In the genomic region with DNA sequence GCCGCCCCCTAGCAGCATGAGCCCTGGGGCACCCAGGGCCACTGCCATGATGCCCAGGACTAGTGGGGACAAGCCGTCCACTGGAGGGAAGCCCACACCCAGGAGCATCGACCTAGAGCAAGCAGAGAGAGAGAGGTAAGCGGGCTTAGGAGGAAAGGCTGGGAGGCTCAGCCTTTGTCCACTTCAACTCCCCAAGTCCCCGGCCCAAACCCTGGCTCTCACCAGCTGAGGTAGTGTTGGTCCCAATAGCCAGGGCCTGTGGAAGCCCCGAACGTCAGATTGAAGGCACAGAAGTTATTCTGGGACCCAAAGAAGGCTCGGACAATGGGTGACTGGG, we compare ENCODE assay signal across 33 cellular contexts. TPM values are rescaled to one million over a fixed set of nuclear protein-coding genes. Genes with fewer than 3 reads are reported as not detected.
DNase-seq lines count a peak whose midpoint lies in the region; ATAC-seq and TF ChIP-seq lines count a peak whose summit lies in the region.
"Had no signal": no experiment of that assay in that cellular context is flagged by ENCODE, and none has a peak within 500 bp of the region (broad histone marks: within the 10 kb centered on the region; RNA-seq: fewer than 3 reads in every experiment).

No MANE protein-coding gene starts in this region.

- no peaks in the 10 kb centered on the region for H3K79me2 ChIP-seq in mammary epithelial cell (ENCODE audit: insufficient read depth, low read length)

- ATAC-seq in psoas muscle = no peak
- ATAC-seq: GM12878, heart right ventricle, pancreas, PC-3, Right ventricle myocardium inferior, T-helper 17 cell had no signal

- POLR2A ChIA-PET in MCF 10A (lab: Yijun Ruan, JAX) = interaction anchor here (1.4 to 13.5 kb wide), 2 partner anchors 9 to 10 kb away, joined by 4 to 210 read pairs; partner anchors contain the start of genes SMG5 and TMEM79

- peaks cover 16% of the 10 kb centered on the region for H3K4me1 ChIP-seq in mammary epithelial cell (ENCODE audit: insufficient read depth, low read length)
- peaks cover 44% of the 10 kb centered on the region for H3K4me1 ChIP-seq in vagina
- H3K4me1 ChIP-seq in psoas muscle = no peaks in the 10 kb centered on the region
- H3K4me1 ChIP-seq: BE2C had no signal

- no peaks in the 10 kb centered on the region for H3K27me3 ChIP-seq in mammary epithelial cell (ENCODE audit: insufficient read depth, low read length)
- H3K27me3 ChIP-seq in vagina = no peaks in the 10 kb centered on the region
- H3K27me3 ChIP-seq in psoas muscle (ENCODE audit: insufficient read depth in 3 of 3, low read length in 2 of 3) = no peaks in the 10 kb centered on the region
- H3K27me3 ChIP-seq: adrenal gland, BE2C, heart right ventricle, pancreas, right atrium auricular region had no signal

- H3K4me3 Mint-ChIP-seq in MCF 10A (ENCODE audit: unreplicated experiment) = no peak overlapping the region
- no peak overlapping the region for H3K4me3 Mint-ChIP-seq in chondrocyte (ENCODE audit: unreplicated experiment)
- no peak overlapping the region for H3K4me3 Mint-ChIP-seq in nephron progenitor cell
- H3K4me3 Mint-ChIP-seq: activated CD4-positive, alpha-beta memory T cell treated with anti-CD3 and anti-CD28 coated beads, Interleukin-2, amount 10 ng/mL, durations not matched to agents 7 days and 5 days; stimulated activated naive CD8-positive, alpha-beta T cell treated with anti-CD3 and anti-CD28 coated beads, Interleukin-15, Interleukin-2, amounts not matched to agents 100 ng/mL and 50 ng/mL, for 24 hours; T-helper 17 cell had no signal

- no peak overlapping the region for H3K9ac ChIP-seq in mammary epithelial cell (ENCODE audit: insufficient read depth, low read length)
- H3K9ac ChIP-seq: SK-N-SH had no signal

- no TSS peak for BruUV-seq in MCF 10A (replicated peaks; lab: Mats Ljungman, UMichigan)
- BruUV-seq in mammary epithelial cell (replicated peaks; lab: Mats Ljungman, UMichigan) = no TSS peak

- H3K36me3 Mint-ChIP-seq in MCF 10A (ENCODE audit: insufficient read depth, unreplicated experiment) (peaks cover 30% of the 10 kb centered on the region), chondrocyte (ENCODE audit: low read depth) (peaks cover 4% of the 10 kb centered on the region), nephron progenitor cell (ENCODE audit: low read depth) (peaks cover 15% of the 10 kb centered on the region)

- TF ChIP-seq CTCF in MCF 10A (IDR thresholded peaks at IDR 0.05; ENCODE audit: unreplicated experiment) (no peak), mammary epithelial cell (conservative IDR thresholded peaks at IDR 0.05 in 1 of 2, IDR thresholded peaks at IDR 0.05 in 1 of 2; ENCODE audit: extremely low read depth in 1 of 2, insufficient read depth in 1 of 2, low read depth in 1 of 2, low read length in 2 of 2) (no peak), chondrocyte (IDR thresholded peaks at IDR 0.05) (no peak), nephron progenitor cell (IDR thresholded peaks at IDR 0.05) (no peak), vagina (IDR thresholded peaks at IDR 0.05) (no peak), psoas muscle (IDR thresholded peaks at IDR 0.05) (no peak)

- intact Hi-C loops in MCF 10A (cut with micrococcal nuclease) = no loop called here
- intact Hi-C loops in mammary epithelial cell (cut with micrococcal nuclease) = no loop called here
- intact Hi-C loops in vagina (cut with DNase I) = no loop called here
- intact Hi-C loops in psoas muscle (cut with DNase I) = no loop called here

- DNase-seq in MCF 10A (ENCODE audit: unreplicated experiment) (no peak), mammary epithelial cell (no peak), chondrocyte (ENCODE audit: low spot score) (no peak), nephron progenitor cell (no peak), vagina (ENCODE audit: extremely low spot score in 2 of 2) (no peak), psoas muscle (no peak), NCI-H2196 (lab: John Stamatoyannopoulos, UW; ENCODE audit: unreplicated experiment) (no peak), hypothalamus (lab: John Stamatoyannopoulos, UW) (no peak)
- DNase-seq: activated CD4-positive, alpha-beta memory T cell treated with anti-CD3 and anti-CD28 coated beads, Interleukin-2, amount 10 ng/mL, durations not matched to agents 7 days and 5 days; activated gamma-delta T cell; adrenal gland; BE2C; central memory CD4-positive, alpha-beta T cell; heart right ventricle; Karpas-422; midbrain; naive B cell; NCI-H1436; NCI-H2081; NCI-H226; NCI-H526 treated with DMSO at 0.1 percent for 48 hours; NK-92 treated with Interleukin-12 subunit alpha and Interleukin-12 subunit beta, amount 100 ng/mL, for 24 hours; pancreas; PC-3; SK-N-SH; T-helper 17 cell had no signal

- H3K36me3 ChIP-seq in mammary epithelial cell (ENCODE audit: insufficient read depth, low read length) = peaks cover 4% of the 10 kb centered on the region
- H3K36me3 ChIP-seq in vagina = peaks cover 0 to 7% of the 10 kb centered on the region in 2 donors
- H3K36me3 ChIP-seq in psoas muscle (ENCODE audit: insufficient read depth in 1 of 2, low read depth in 1 of 2) = peaks cover 0 to 30% of the 10 kb centered on the region in 2 donors
- H3K36me3 ChIP-seq: pancreas, right atrium auricular region had no signal

- H3K9me3 Mint-ChIP-seq in MCF 10A (ENCODE audit: unreplicated experiment) = no peaks in the 10 kb centered on the region
- no peaks in the 10 kb centered on the region for H3K9me3 Mint-ChIP-seq in chondrocyte (ENCODE audit: low read depth)
- no peaks in the 10 kb centered on the region for H3K9me3 Mint-ChIP-seq in nephron progenitor cell
- H3K9me3 Mint-ChIP-seq: activated CD4-positive, alpha-beta memory T cell treated with anti-CD3 and anti-CD28 coated beads, Interleukin-2, amount 10 ng/mL, durations not matched to agents 7 days and 5 days; naive B cell; stimulated activated naive CD8-positive, alpha-beta T cell treated with anti-CD3 and anti-CD28 coated beads, Interleukin-15, Interleukin-2, amounts not matched to agents 100 ng/mL and 50 ng/mL, for 24 hours had no signal

- no peaks in the 10 kb centered on the region for H4K20me1 ChIP-seq in mammary epithelial cell (ENCODE audit: insufficient read depth, low read length)

- no peak overlapping the region for H3K4me2 ChIP-seq in mammary epithelial cell (ENCODE audit: insufficient read depth, low read depth, low read length)
- H3K4me2 ChIP-seq: SK-N-SH, smooth muscle cell had no signal

- CTCF ChIA-PET in MCF 10A (lab: Yijun Ruan, JAX) (no interaction called here), mammary epithelial cell (lab: Charles Lee; ENCODE audit: low non-redundant PET) (no interaction called here)

- H2AFZ ChIP-seq in mammary epithelial cell (ENCODE audit: low read depth, low read length) = no peak overlapping the region

- H3K27ac Mint-ChIP-seq in MCF 10A (ENCODE audit: low read depth, unreplicated experiment) (peak overlapping the region; percentile 46), chondrocyte (ENCODE audit: unreplicated experiment) (peak overlapping the region; percentile 74), nephron progenitor cell (peak overlapping the region; percentile 95)
- H3K27ac Mint-ChIP-seq: activated CD4-positive, alpha-beta memory T cell treated with anti-CD3 and anti-CD28 coated beads, Interleukin-2, amount 10 ng/mL, durations not matched to agents 7 days and 5 days; stimulated activated naive CD8-positive, alpha-beta T cell treated with anti-CD3 and anti-CD28 coated beads, Interleukin-15, Interleukin-2, amounts not matched to agents 100 ng/mL and 50 ng/mL, for 24 hours; T-helper 17 cell had no signal

- H3K9me3 ChIP-seq in mammary epithelial cell (replicated peaks; ENCODE audit: insufficient read depth, low read length) (no peaks in the 10 kb centered on the region), vagina (no peaks in the 10 kb centered on the region), psoas muscle (no peaks in the 10 kb centered on the region)
- H3K9me3 ChIP-seq: adrenal gland, BE2C, heart right ventricle, pancreas, right atrium auricular region, SK-N-SH had no signal

- no peaks in the 10 kb centered on the region for H3K27me3 Mint-ChIP-seq in MCF 10A (ENCODE audit: insufficient read depth, unreplicated experiment)
- no peaks in the 10 kb centered on the region for H3K27me3 Mint-ChIP-seq in chondrocyte (ENCODE audit: low read depth)
- H3K27me3 Mint-ChIP-seq in nephron progenitor cell (ENCODE audit: low read depth, poor library complexity) = peaks cover 2% of the 10 kb centered on the region
- H3K27me3 Mint-ChIP-seq: activated CD4-positive, alpha-beta memory T cell treated with anti-CD3 and anti-CD28 coated beads, Interleukin-2, amount 10 ng/mL, durations not matched to agents 7 days and 5 days; naive B cell; stimulated activated naive CD8-positive, alpha-beta T cell treated with anti-CD3 and anti-CD28 coated beads, Interleukin-15, Interleukin-2, amounts not matched to agents 100 ng/mL and 50 ng/mL, for 24 hours; T-helper 17 cell had no signal

- dilution Hi-C loops in mammary epithelial cell (cut with HindIII; ENCODE audit: low sequenced_read_pairs) = no loop called here

- 83% methylated on average over 5 of the region's 8 CpGs for WGBS in mammary epithelial cell (ENCODE audit: low coverage, missing lambda C conversion rate)
- 84 to 87% (median 86%) methylated on average over 8 of the region's 8 CpGs for WGBS in psoas muscle, 3 donors

- in situ Hi-C loops in mammary epithelial cell (cut with MboI; ENCODE audit: low sequenced_read_pairs in 2 of 2) = no loop called here

- no peak for TF ChIP-seq POLR2A in vagina (IDR thresholded peaks at IDR 0.05)

- H3K4me3 ChIP-seq in mammary epithelial cell (replicated peaks in 1 of 3; ENCODE audit: insufficient read depth in 1 of 3, low read depth in 2 of 3, low read length in 3 of 3) (no peak overlapping the region), vagina (no peak overlapping the region), psoas muscle (no peak overlapping the region)
- H3K4me3 ChIP-seq: adrenal gland, GM12878, heart right ventricle, pancreas, right atrium auricular region, smooth muscle cell had no signal

- peaks cover 19% of the 10 kb centered on the region for H3K4me1 Mint-ChIP-seq in MCF 10A (ENCODE audit: insufficient read depth, unreplicated experiment)
- H3K4me1 Mint-ChIP-seq in chondrocyte (ENCODE audit: low read depth) = peaks cover 48% of the 10 kb centered on the region
- H3K4me1 Mint-ChIP-seq in nephron progenitor cell = peaks cover 28% of the 10 kb centered on the region

- H3K27ac ChIP-seq in mammary epithelial cell (ENCODE audit: insufficient read depth, low read depth, low read length) (no peak overlapping the region), vagina (peak overlapping the region; percentile 81), psoas muscle (no peak overlapping the region)
- H3K27ac ChIP-seq: heart right ventricle, pancreas, right atrium auricular region had no signal

RNA-seq across cellular contexts. Expression of gene GLMP, which starts 2.4 kb away (rescaled TPM):
- total RNA-seq in MCF 10A (2022) (12.9 and 17.5 TPM in 2 replicates), mammary epithelial cell (10 to 100 TPM; 29.7 to 32.1 TPM), chondrocyte (68.1 to 76.9 TPM (median 71.4 TPM) in 3 replicates), vagina (36.1 TPM), psoas muscle (1 to 10 TPM; 5.1 to 9.6 (median 7.5) TPM)
- polyA plus RNA-seq in mammary epithelial cell (16.1 TPM), psoas muscle (1 to 10 TPM; 6.1 to 8.3 (median 6.8) TPM)
- polyA minus RNA-seq in mammary epithelial cell = 14.0 TPM

RNA-seq across cellular contexts. Expression of gene VHLL, which starts 6.0 kb away (rescaled TPM):
- total RNA-seq in MCF 10A (2022) = 0.49 TPM in 1 of 2 replicates, not detected in the other
- total RNA-seq in mammary epithelial cell = under 1 TPM in 1 of 2 donors, not detected in 1; 0.50 TPM
- not detected for polyA plus RNA-seq in mammary epithelial cell
- polyA minus RNA-seq in mammary epithelial cell = not detected
- not detected in 3 replicates for total RNA-seq in chondrocyte
- total RNA-seq in vagina = not detected
- not detected for total RNA-seq in psoas muscle
- polyA plus RNA-seq in psoas muscle = not detected
- total RNA-seq: activated CD4-positive, alpha-beta memory T cell treated with anti-CD3 and anti-CD28 coated beads, Interleukin-2, amount 10 ng/mL, durations not matched to agents 7 days and 5 days; heart right ventricle; kidney epithelial cell; lower leg skin; pancreas; right atrium auricular region; Right ventricle myocardium inferior; smooth muscle cell; T-helper 17 cell had no signal
- polyA plus RNA-seq: GM12878, heart right ventricle, SK-N-SH, smooth muscle cell had no signal

RNA-seq across cellular contexts. Expression of gene TMEM79, which starts 8.9 kb away (rescaled TPM):
- total RNA-seq in MCF 10A (2022) (8.1 and 12.5 TPM in 2 replicates), mammary epithelial cell (10 to 100 TPM in 1 of 2 donors, 1 to 10 TPM in 1; 5.0 to 18.4 TPM), chondrocyte (1.7 to 3.1 TPM (median 2.5 TPM) in 3 replicates), vagina (27.3 TPM), psoas muscle (1 to 10 TPM in 1 of 4 donors, under 1 TPM in 3; 0.69 to 1.6 (median 0.87) TPM)
- polyA plus RNA-seq in mammary epithelial cell (26.2 TPM), psoas muscle (1 to 10 TPM in 2 of 3 donors, under 1 TPM in 1; 0.89 to 3.6 (median 1.5) TPM)
- 31.2 TPM for polyA minus RNA-seq in mammary epithelial cell

RNA-seq across cellular contexts. Expression of gene SMG5, which starts 10.4 kb away (rescaled TPM):
- total RNA-seq in MCF 10A (2022) (118 and 140 TPM in 2 replicates), mammary epithelial cell (10 to 100 TPM; 74.5 to 76.7 TPM), chondrocyte (65.9 to 76.1 TPM (median 73.5 TPM) in 3 replicates), vagina (57.7 TPM), psoas muscle (10 to 100 TPM; 46.8 to 90.7 (median 80.8) TPM)
- polyA plus RNA-seq in mammary epithelial cell (25.5 TPM), psoas muscle (10 to 100 TPM; 54.0 to 74.5 (median 72.4) TPM)
- polyA minus RNA-seq in mammary epithelial cell = 46.2 TPM

RNA-seq across cellular contexts. Expression of gene CCT3, which starts 45.0 kb away (rescaled TPM):
- total RNA-seq in MCF 10A (2022) (495 and 574 TPM in 2 replicates), mammary epithelial cell (100 to 1,000 TPM; 323 to 345 TPM), chondrocyte (159 to 204 TPM (median 161 TPM) in 3 replicates), vagina (186 TPM), psoas muscle (100 to 1,000 TPM; 164 to 190 (median 178) TPM)
- polyA plus RNA-seq in mammary epithelial cell (461 TPM), psoas muscle (100 to 1,000 TPM; 144 to 258 (median 207) TPM)
- polyA minus RNA-seq in mammary epithelial cell = 434 TPM
